Comparison of ENCODE assay signal across 24 cellular contexts in the genomic region with DNA sequence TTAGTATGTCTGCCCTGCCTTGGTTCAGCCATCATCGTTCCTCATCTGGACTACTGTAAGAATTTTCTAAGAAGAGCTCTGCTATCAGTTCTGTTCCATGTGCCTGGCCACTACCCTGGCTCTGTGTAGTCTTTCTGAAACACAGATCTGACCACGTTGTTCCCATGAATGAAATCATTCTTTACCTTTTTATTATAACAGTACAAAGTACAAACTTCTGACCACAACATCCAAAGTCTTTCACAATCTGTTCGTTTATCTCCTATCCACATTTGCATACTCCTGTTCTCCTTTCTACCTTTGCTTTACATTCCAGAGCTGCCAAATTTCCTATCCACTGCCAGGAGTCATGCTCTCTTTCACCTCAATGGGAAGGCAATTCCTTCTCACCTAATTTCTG.
"Had no signal": no experiment of that assay in that cellular context is flagged by ENCODE, and none has a peak within 500 bp of the region (broad histone marks: within the 10 kb centered on the region; RNA-seq: fewer than 3 reads in every experiment).

No MANE protein-coding gene starts in this region.

- H3K9me3 ChIP-seq: SJSA1 had no signal

- DNase-seq: activated B cell treated with CpG ODN at 0.5 μM for 24 hours; activated CD4-positive, alpha-beta memory T cell treated with anti-CD3 and anti-CD28 coated beads for 36 hours; activated CD4-positive, alpha-beta T cell treated with anti-CD3 and anti-CD28 coated beads for 1 hour; activated CD4-positive, alpha-beta T cell treated with anti-CD3 and anti-CD28 coated beads, Interleukin-2, amount 10 ng/mL, durations not matched to agents 7 days and 5 days; activated CD8-positive, alpha-beta memory T cell treated with anti-CD3 and anti-CD28 coated beads for 24 hours; activated effector memory CD4-positive, alpha-beta T cell treated with anti-CD3 and anti-CD28 coated beads, Interleukin-2, amount 50 U/mL, for 16 hours; activated naive CD4-positive, alpha-beta T cell treated with Interleukin-2 at 50 U/mL for 16 hours; activated naive CD8-positive, alpha-beta T cell treated with anti-CD3 and anti-CD28 coated beads, Interleukin-2, amount 50 U/mL, for 24 hours; activated T-cell treated with anti-CD3 and anti-CD28 coated beads, Interleukin-2, amount 50 U/mL, for 4 hours; brain microvascular endothelial cell; Kasumi-1; KBM-7; NCI-H1048; NCI-H146; NCI-H187 treated with DMSO at 0.1 percent for 48 hours; NCI-H2081 treated with DMSO at 0.1 percent for 48 hours; NCI-H524; NCI-H774; SHP77; SW 1271 had no signal

- H3K27ac ChIP-seq: brain microvascular endothelial cell, cardiac muscle cell, SJSA1 had no signal

- ATAC-seq: activated naive CD4-positive, alpha-beta T cell treated with anti-CD3 and anti-CD28 coated beads, Interleukin-2, amount 50 U/mL, for 72 hours; activated naive CD8-positive, alpha-beta T cell treated with anti-CD3 and anti-CD28 coated beads, Interleukin-2, amount 50 U/mL, for 24 hours; activated T-cell treated with anti-CD3 and anti-CD28 coated beads, Interleukin-2, amount 50 U/mL, for 4 hours; SK-N-SH treated with all-trans-retinoic acid at 6 μM for 48 hours had no signal

- H3K4me1 ChIP-seq: SJSA1 had no signal

- H3K4me3 ChIP-seq: cardiac muscle cell, SJSA1 had no signal

- H3K36me3 ChIP-seq: brain microvascular endothelial cell, cardiac muscle cell, SJSA1 had no signal

- H3K27me3 ChIP-seq: brain microvascular endothelial cell, cardiac muscle cell had no signal
